Comparison of ENCODE assay signal across 1 cellular context in the genomic region with DNA sequence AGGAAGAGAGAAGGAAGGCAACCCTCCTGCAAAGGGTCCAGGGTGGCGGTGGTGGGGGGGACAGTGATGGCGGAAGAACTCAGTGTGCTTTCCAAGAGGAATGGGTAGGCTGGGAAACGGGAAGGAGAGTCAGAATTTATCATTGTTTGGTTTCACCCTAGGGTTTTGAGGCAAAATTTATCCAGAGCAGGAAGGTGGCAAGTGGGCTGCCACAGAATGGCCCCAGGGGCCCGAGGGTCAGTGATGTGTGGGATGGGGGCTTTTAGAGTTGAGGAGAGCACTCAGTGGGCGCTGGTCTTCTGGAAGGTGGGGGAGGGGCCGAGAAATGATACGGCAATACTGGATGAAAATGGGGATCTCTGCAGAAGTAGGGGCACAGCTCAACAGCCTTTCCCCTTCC.
TF ChIP-seq lines count a peak whose summit lies in the region.

No MANE protein-coding gene starts in this region.

TF ChIP-seq in GM12891, 5 proteins besides CTCF, POLR2A, EP300 and RAD21:
- TF ChIP-seq PAX5 (IDR thresholded peaks at IDR 0.05; ENCODE audit: insufficient read depth, low read length, severe bottlenecking) (no peak), POU2F2 (IDR thresholded peaks at IDR 0.05; ENCODE audit: low read depth, low read length) (no peak), SPI1 (IDR thresholded peaks at IDR 0.05; ENCODE audit: low read depth, low read length) (no peak), TAF1 (IDR thresholded peaks at IDR 0.05; ENCODE audit: low read depth, low read length) (no peak), POLR2AphosphoS5 (IDR thresholded peaks at IDR 0.05; ENCODE audit: low read depth, low read length) (no peak)
